ENCODE assay signal across 8 cellular contexts in genomic region chr12:57078519-57079404, GRCh38. TPM values are rescaled to one million over a fixed set of nuclear protein-coding genes. Genes with fewer than 3 reads are reported as not detected.
DNase-seq lines count a peak whose midpoint lies in the region; ATAC-seq and TF ChIP-seq lines count a peak whose summit lies in the region.

TSS of gene NEMP1 (minus strand) at chr12:57078791. CDS start at chr12:57078745, 46 bp downstream.

- no peaks in the 10 kb centered on the region for H3K36me3 ChIP-seq in CD8-positive, alpha-beta T cell (ENCODE audit: insufficient read depth, low read length)
- H3K36me3 ChIP-seq in lower lobe of right lung: no peaks in the 10 kb centered on the region

- peak within 1 kb of the TSS; percentile 96 for H3K27ac Mint-ChIP-seq in CD8-positive, alpha-beta T cell

- H3K36me3 Mint-ChIP-seq in CD8-positive, alpha-beta T cell: peaks cover 5% of the 10 kb centered on the region

- POLR2A ChIA-PET in CD8-positive, alpha-beta T cell (lab: Charles Lee): interaction anchor here (0.8 to 3.5 kb wide), 15 partner anchors 9 to 976 kb away, joined by 3 to 70 read pairs (median 4); partner anchors contain the start of genes NAB2, PTGES3, STAT2 and STAT6

- peak; percentile 96 for ATAC-seq in CD8-positive, alpha-beta T cell
- ATAC-seq in GM19467 (IDR thresholded peaks at IDR 0.05; ENCODE audit: unreplicated experiment) (peak; percentile 96), lower lobe of right lung (peak; percentile 100)

- no peak for TF ChIP-seq CTCF in CD8-positive, alpha-beta T cell (IDR thresholded peaks at IDR 0.05)
- no peak for TF ChIP-seq CTCF in lower lobe of right lung (IDR thresholded peaks at IDR 0.05)

- peaks cover 25% of the 10 kb centered on the region for H3K4me1 Mint-ChIP-seq in CD8-positive, alpha-beta T cell (ENCODE audit: low read depth)

- no peaks in the 10 kb centered on the region for H3K9me3 Mint-ChIP-seq in CD8-positive, alpha-beta T cell

- peak within 1 kb of the TSS; percentile 72 for H3K27ac ChIP-seq in CD8-positive, alpha-beta T cell (ENCODE audit: low read depth, low read length)
- H3K27ac ChIP-seq in lower lobe of right lung: peak within 1 kb of the TSS; percentile 87

- peak within 1 kb of the TSS; percentile 96 for H3K4me3 Mint-ChIP-seq in CD8-positive, alpha-beta T cell

- CTCF ChIA-PET in CD8-positive, alpha-beta T cell (lab: Charles Lee): interaction anchor here (1.2 to 27.0 kb wide), 9 partner anchors 9 to 72 kb away, joined by 3 to 547 read pairs (median 9); partner anchors contain the start of gene STAT6

- H3K4me3 ChIP-seq in CD8-positive, alpha-beta T cell (ENCODE audit: low read depth, low read length): peak within 1 kb of the TSS; percentile 78
- peak within 1 kb of the TSS; percentile 98 for H3K4me3 ChIP-seq in lower lobe of right lung

- no peaks in the 10 kb centered on the region for H3K27me3 Mint-ChIP-seq in CD8-positive, alpha-beta T cell (ENCODE audit: low read depth)

- no peaks in the 10 kb centered on the region for H3K9me3 ChIP-seq in CD8-positive, alpha-beta T cell (ENCODE audit: low read length)
- H3K9me3 ChIP-seq in lower lobe of right lung: no peaks in the 10 kb centered on the region

- H3K4me1 ChIP-seq in CD8-positive, alpha-beta T cell (ENCODE audit: insufficient read depth, low read length): peaks cover 8% of the 10 kb centered on the region
- peaks cover 19% of the 10 kb centered on the region for H3K4me1 ChIP-seq in lower lobe of right lung

- H3K27me3 ChIP-seq in CD8-positive, alpha-beta T cell (ENCODE audit: insufficient read depth, low read length): no peaks in the 10 kb centered on the region
- H3K27me3 ChIP-seq in lower lobe of right lung (ENCODE audit: low read depth): no peaks in the 10 kb centered on the region

- intact Hi-C loops in CD8-positive, alpha-beta T cell (cut with DNase I, micrococcal nuclease): loop anchor here (1.0 to 2.0 kb wide), 6 partner anchors 9 to 353 kb away; partner anchors contain the start of genes NACA (in 1 of the 2) and STAT6 (in 1 of the 2)
- intact Hi-C loops in lower lobe of right lung (cut with DNase I): no loop called here

- DNase-seq in CD8-positive, alpha-beta T cell: peak; percentile 89 to 99 (median 90)
- peak; percentile 100 for DNase-seq in HS-27A (ENCODE audit: low read depth)
- DNase-seq in NK-92 (lab: John Stamatoyannopoulos, UW; ENCODE audit: unreplicated experiment): peak; percentile 91
- peak; percentile 84 to 90 for DNase-seq in activated CD8-positive, alpha-beta memory T cell treated with anti-CD3 and anti-CD28 coated beads for 1 hour (ENCODE audit: extremely low read depth in 1 of 2, low read depth in 1 of 2)
- DNase-seq in effector CD4-positive, alpha-beta T cell: peak; percentile 94
- DNase-seq in lower lobe of right lung: peak; percentile 97
- DNase-seq in stimulated activated CD4-positive, alpha-beta T cell treated with anti-CD3 and anti-CD28 coated beads, TNF-alpha, amount 100 ng/mL, for 4 hours (ENCODE audit: low read depth in 3 of 3): peak; percentile 68 to 93 (median 89)

RNA-seq across cellular contexts. Expression of gene NEMP1, which starts in this region (rescaled TPM):
- 1 to 10 TPM; 4.3 to 7.4 TPM for total RNA-seq in CD8-positive, alpha-beta T cell
- 19.1 TPM for total RNA-seq in lower lobe of right lung

Comparison
In these comparisons a context has a peak if more than half of its experiments do, and no peak if none do; other contexts are left out.
1. Peak in every context shown above with its lines: DNase-seq, ATAC-seq, H3K4me3 ChIP-seq and H3K27ac ChIP-seq.